16 cellular contexts compared by ENCODE assay signal in the genomic region with DNA sequence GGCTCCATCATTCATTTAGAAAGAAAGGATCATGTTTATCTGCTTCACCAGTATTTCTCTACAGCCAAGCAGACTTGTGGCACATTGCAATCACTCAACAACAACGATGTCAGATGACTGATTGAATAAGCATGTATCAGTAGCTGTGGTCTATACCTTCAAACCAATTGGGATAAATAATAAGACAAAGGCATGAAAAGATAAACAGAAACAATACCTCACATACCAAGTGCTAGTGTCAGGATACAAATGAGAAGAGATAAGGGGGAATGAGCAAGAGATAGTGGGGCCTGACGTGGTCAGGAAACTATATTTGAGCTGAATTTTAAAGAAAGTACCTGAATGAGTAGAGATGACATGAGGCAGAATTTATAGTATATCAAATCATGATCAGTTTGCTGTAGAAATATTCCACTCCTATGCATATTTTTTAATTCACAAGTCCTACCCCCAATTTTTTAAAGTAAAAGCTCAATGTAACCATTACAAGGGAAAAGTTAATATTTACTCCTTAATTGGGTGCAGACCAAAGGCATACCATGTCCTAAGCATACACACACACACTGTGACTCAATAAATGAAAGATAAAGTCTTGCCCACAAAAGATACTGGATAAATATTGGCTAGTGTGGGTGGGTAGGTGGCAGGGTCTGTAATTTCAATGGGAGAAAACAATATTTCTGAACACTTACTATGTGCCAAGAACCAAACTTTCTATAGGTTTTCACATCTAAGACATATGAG.
"Had no signal": no experiment of that assay in that cellular context is flagged by ENCODE, and none has a peak within 500 bp of the region (broad histone marks: within the 10 kb centered on the region; RNA-seq: fewer than 3 reads in every experiment).

No MANE protein-coding gene starts in this region.

- H3K27ac Mint-ChIP-seq: activated CD8-positive, alpha-beta T cell treated with anti-CD3 and anti-CD28 coated beads, Interleukin-2, amount 10 ng/mL, durations not matched to agents 7 days and 5 days; activated naive CD4-positive, alpha-beta T cell treated with anti-CD3 and anti-CD28 coated beads, Interleukin-2, amount 50 U/mL, for 72 hours; naive thymus-derived CD4-positive, alpha-beta T cell; stimulated activated memory B cell treated with anti-CD40 and anti-IgM and Interleukin-4, amounts not matched to agents 10 μg/mL and 1 μg/mL and 100 μg/mL, for 72 hours; T-helper 17 cell had no signal

- DNase-seq: activated CD4-positive, alpha-beta T cell treated with anti-CD3 and anti-CD28 coated beads for 4 hours; activated CD8-positive, alpha-beta memory T cell treated with anti-CD3 and anti-CD28 coated beads, Interleukin-2, amount 50 U/mL, for 4 hours; activated CD8-positive, alpha-beta T cell treated with anti-CD3 and anti-CD28 coated beads, Interleukin-2, amount 10 ng/mL, durations not matched to agents 7 days and 5 days; activated gamma-delta T cell; activated T-cell treated with anti-CD3 and anti-CD28 coated beads, Interleukin-2, amount 50 U/mL, for 48 hours; amygdala; brain microvascular endothelial cell; effector memory CD4-positive, alpha-beta T cell; gastrocnemius medialis; heart left ventricle; naive thymus-derived CD4-positive, alpha-beta T cell; ovary; T-helper 17 cell; thyroid gland had no signal

- H3K9me3 Mint-ChIP-seq: activated naive CD4-positive, alpha-beta T cell treated with anti-CD3 and anti-CD28 coated beads, Interleukin-2, amount 50 U/mL, for 72 hours; stimulated activated memory B cell treated with anti-CD40 and anti-IgM and Interleukin-4, amounts not matched to agents 10 μg/mL and 1 μg/mL and 100 μg/mL, for 72 hours had no signal

- H3K27me3 ChIP-seq: brain microvascular endothelial cell, gastrocnemius medialis, heart left ventricle, ovary, thyroid gland had no signal

- H3K36me3 Mint-ChIP-seq: activated naive CD4-positive, alpha-beta T cell treated with anti-CD3 and anti-CD28 coated beads, Interleukin-2, amount 50 U/mL, for 72 hours; naive thymus-derived CD4-positive, alpha-beta T cell; stimulated activated memory B cell treated with anti-CD40 and anti-IgM and Interleukin-4, amounts not matched to agents 10 μg/mL and 1 μg/mL and 100 μg/mL, for 72 hours had no signal

- H3K4me1 Mint-ChIP-seq: naive thymus-derived CD4-positive, alpha-beta T cell; stimulated activated memory B cell treated with anti-CD40 and anti-IgM and Interleukin-4, amounts not matched to agents 10 μg/mL and 1 μg/mL and 100 μg/mL, for 72 hours; T-helper 17 cell had no signal

- H3K36me3 ChIP-seq: brain microvascular endothelial cell, gastrocnemius medialis, heart left ventricle, ovary, thyroid gland had no signal

- H3K4me3 Mint-ChIP-seq: activated CD8-positive, alpha-beta T cell treated with anti-CD3 and anti-CD28 coated beads, Interleukin-2, amount 10 ng/mL, durations not matched to agents 7 days and 5 days; naive thymus-derived CD4-positive, alpha-beta T cell; stimulated activated memory B cell treated with anti-CD40 and anti-IgM and Interleukin-4, amounts not matched to agents 10 μg/mL and 1 μg/mL and 100 μg/mL, for 72 hours; T-helper 17 cell had no signal

- H3K9me3 ChIP-seq: gastrocnemius medialis, heart left ventricle, ovary, thyroid gland had no signal

- H3K27ac ChIP-seq: brain microvascular endothelial cell, gastrocnemius medialis, heart left ventricle, ovary, thyroid gland had no signal

- ATAC-seq: activated CD8-positive, alpha-beta T cell treated with anti-CD3 and anti-CD28 coated beads, Interleukin-2, amount 10 ng/mL, durations not matched to agents 7 days and 5 days; activated naive CD4-positive, alpha-beta T cell treated with anti-CD3 and anti-CD28 coated beads, Interleukin-2, amount 50 U/mL, for 72 hours; gastrocnemius medialis; heart left ventricle; naive thymus-derived CD4-positive, alpha-beta T cell; stimulated activated memory B cell treated with anti-CD40 and anti-IgM and Interleukin-4, amounts not matched to agents 10 μg/mL and 1 μg/mL and 100 μg/mL, for 72 hours; T-helper 17 cell had no signal

- H3K4me3 ChIP-seq: gastrocnemius medialis, heart left ventricle, ovary, thyroid gland had no signal
